ENCODE assay signal across 1 cellular context in the genomic region with DNA sequence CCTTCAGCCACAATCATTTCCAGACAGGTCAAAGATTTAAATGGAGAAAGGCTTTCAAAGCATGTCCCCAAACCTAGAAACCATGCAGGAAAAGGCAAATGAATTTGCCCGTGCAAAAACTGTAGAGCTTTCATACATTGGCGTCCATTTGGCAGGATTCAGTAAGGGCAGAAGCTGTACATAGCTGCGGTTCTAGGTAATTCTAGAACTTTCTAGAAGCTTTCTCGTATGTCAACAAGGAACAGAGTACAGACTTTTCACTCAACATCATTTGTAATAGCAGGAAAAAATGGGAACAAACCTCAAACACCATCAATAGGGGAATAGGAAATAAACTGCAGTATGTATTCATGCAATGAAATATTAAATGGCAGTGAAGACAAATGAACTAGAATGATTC.
A peak's percentile ranks its signal among the peaks of the same experiment; 100 is the strongest.
TF ChIP-seq lines count a peak whose summit lies in the region.

No MANE protein-coding gene starts in this region.

TF ChIP-seq in K562, 482 proteins besides CTCF, POLR2A, EP300 and RAD21 (continued from another document):
- TF ChIP-seq, protein P1, sequence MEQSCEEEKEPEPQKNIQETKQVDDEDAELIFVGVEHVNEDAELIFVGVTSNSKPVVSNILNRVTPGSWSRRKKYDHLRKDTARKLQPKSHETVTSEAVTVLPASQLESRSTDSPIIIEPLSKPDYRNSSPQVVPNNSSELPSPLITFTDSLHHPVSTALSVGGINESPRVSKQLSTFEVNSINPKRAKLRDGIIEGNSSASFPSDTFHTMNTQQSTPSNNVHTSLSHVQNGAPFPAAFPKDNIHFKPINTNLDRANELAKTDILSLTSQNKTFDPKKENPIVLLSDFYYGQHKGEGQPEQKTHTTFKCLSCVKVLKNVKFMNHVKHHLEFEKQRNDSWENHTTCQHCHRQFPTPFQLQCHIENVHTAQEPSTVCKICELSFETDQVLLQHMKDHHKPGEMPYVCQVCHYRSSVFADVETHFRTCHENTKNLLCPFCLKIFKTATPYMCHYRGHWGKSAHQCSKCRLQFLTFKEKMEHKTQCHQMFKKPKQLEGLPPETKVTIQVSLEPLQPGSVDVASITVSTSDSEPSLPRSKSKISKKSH (CRISPR knock-in tag; IDR thresholded peaks at IDR 0.05), result no peak
- 0 out of 2 replicates have a peak, but pooled peaks have one; percentile 3 for TF ChIP-seq NFIC (IDR thresholded peaks at IDR 0.05)
- no peak for TF ChIP-seq RB1 (IDR thresholded peaks at IDR 0.05; ENCODE audit: low read depth)
- TF ChIP-seq FOXA3 (CRISPR knock-in tag; conservative IDR thresholded peaks at IDR 0.05 in 1 of 2, IDR thresholded peaks at IDR 0.05 in 1 of 2), result no peak; a peak in 1 of 4 replicates
- no peak for TF ChIP-seq ZZZ3 (IDR thresholded peaks at IDR 0.05)
- 0 out of 2 replicates have a peak, but pooled peaks have one; percentile 43 for TF ChIP-seq DDX20 (tag; IDR thresholded peaks at IDR 0.05; ENCODE audit: low read depth)
- TF ChIP-seq PCBP2 (IDR thresholded peaks at IDR 0.05; ENCODE audit: low read depth, low read length, poor library complexity, severe bottlenecking), result no peak
- TF ChIP-seq HDAC3 (IDR thresholded peaks at IDR 0.05; ENCODE audit: borderline replicate concordance, partially characterized antibody), result no peak
- TF ChIP-seq MTA1 (IDR thresholded peaks at IDR 0.05; ENCODE audit: borderline replicate concordance), result 0 out of 2 replicates have a peak, but pooled peaks have one; percentile 38
- TF ChIP-seq ARNT (IDR thresholded peaks at IDR 0.05), result peak in 1 of 2 experiments; percentile 99; a peak in 2 of 4 replicates
- no peak for TF ChIP-seq TCF3 (CRISPR knock-in tag; IDR thresholded peaks at IDR 0.05)
- TF ChIP-seq CBX1 (IDR thresholded peaks at IDR 0.05; ENCODE audit: low read depth), result no peak
TF ChIP-seq in K562: peak in this region for 10.
